Comparison of ENCODE assay signal across 8 cellular contexts in the genomic region with DNA sequence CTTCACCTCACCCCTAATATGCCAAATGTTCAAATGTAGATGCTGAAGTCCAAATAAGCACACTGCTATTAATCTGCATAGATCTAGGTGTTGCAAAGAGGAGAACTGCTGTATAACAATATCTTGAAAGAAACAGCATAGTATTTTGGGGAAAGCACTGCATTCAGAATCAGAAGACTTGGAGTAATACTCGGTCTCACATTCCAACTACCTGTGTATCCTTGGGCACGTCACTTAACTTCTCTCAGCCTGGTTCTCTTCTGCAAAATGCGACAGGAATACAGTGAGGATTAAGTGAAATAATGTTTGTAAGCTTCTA. TPM values are rescaled to one million over a fixed set of nuclear protein-coding genes. Genes with fewer than 3 reads are reported as not detected.
DNase-seq lines count a peak whose midpoint lies in the region; ATAC-seq and TF ChIP-seq lines count a peak whose summit lies in the region.

No MANE protein-coding gene starts in this region.

- peak overlapping the region; percentile 89 for H3K4me2 ChIP-seq in OCI-LY7 (ENCODE audit: low read length)

- H2AFZ ChIP-seq in ACC112 (ENCODE audit: low read length, unreplicated experiment) (peak overlapping the region; percentile 70), OCI-LY7 (ENCODE audit: low read length) (peak overlapping the region; percentile 99)

- H3K9me2 ChIP-seq in OCI-LY7 (ENCODE audit: insufficient read depth, low read length) = no peaks in the 10 kb centered on the region

- H3K4me1 ChIP-seq in ACC112 (ENCODE audit: control insufficient read depth, insufficient read depth, low read length, unreplicated experiment) (peaks cover 6% of the 10 kb centered on the region), OCI-LY7 (ENCODE audit: insufficient read depth, low read length, poor library complexity, severe bottlenecking) (peaks cover 19% of the 10 kb centered on the region), esophagus squamous epithelium (peaks cover 5 to 23% (median 12%) of the 10 kb centered on the region in 3 donors), sigmoid colon (peaks cover 0 to 21% (median 13%) of the 10 kb centered on the region in 4 donors)

- H3K9me3 ChIP-seq in OCI-LY7 (ENCODE audit: low read length) = no peaks in the 10 kb centered on the region
- H3K9me3 ChIP-seq in esophagus squamous epithelium = no peaks in the 10 kb centered on the region
- no peaks in the 10 kb centered on the region for H3K9me3 ChIP-seq in sigmoid colon

- DNase-seq in OCI-LY7 (ENCODE audit: low spot score) (no peak), esophagus squamous epithelium (lab: John Stamatoyannopoulos, UW) (no peak), sigmoid colon (no peak), NCI-H526 treated with DMSO at 0.1 percent for 48 hours (lab: John Stamatoyannopoulos, UW) (no peak), ureter (ENCODE audit: low spot score) (no peak), globus pallidus (ENCODE audit: low spot score) (no peak)

- no peaks in the 10 kb centered on the region for H4K20me1 ChIP-seq in OCI-LY7 (ENCODE audit: insufficient read depth, low read length)

- H3K79me2 ChIP-seq in ACC112 (ENCODE audit: control insufficient read depth, insufficient read depth, low read length, unreplicated experiment) (peaks cover 35% of the 10 kb centered on the region), OCI-LY7 (ENCODE audit: insufficient read depth, low read depth, low read length) (peaks cover 40% of the 10 kb centered on the region)

- H3K36me3 ChIP-seq in ACC112 (ENCODE audit: insufficient read depth, low read length) (no peaks in the 10 kb centered on the region), OCI-LY7 (ENCODE audit: insufficient read depth, low read length) (peaks cover 27% of the 10 kb centered on the region), esophagus squamous epithelium (peaks cover 0 to 4% (median 0%) of the 10 kb centered on the region in 3 donors), sigmoid colon (no peaks in the 10 kb centered on the region)

- ATAC-seq in GM21390 (IDR thresholded peaks at IDR 0.05; ENCODE audit: unreplicated experiment) = peak; percentile 16

- POLR2A ChIA-PET in OCI-LY7 (lab: Charles Lee) = interaction anchor here (0.5 to 1.6 kb wide), 3 partner anchors 43 to 1441 kb away, joined by 3 to 4 read pairs (median 3); a partner anchor contains a TSS

- WGBS in esophagus squamous epithelium, 2 donors = 2 to 10% methylated on average over 3 of the region's 3 CpGs
- 0 to 3% methylated on average over 3 of the region's 3 CpGs for WGBS in sigmoid colon, 2 donors

- no TSS peak for BruUV-seq in OCI-LY7 (replicated peaks; lab: Mats Ljungman, UMichigan)

- TF ChIP-seq CTCF in OCI-LY7 (conservative IDR thresholded peaks at IDR 0.05; ENCODE audit: low read length) (no peak), esophagus squamous epithelium (IDR thresholded peaks at IDR 0.05) (no peak), sigmoid colon (IDR thresholded peaks at IDR 0.05) (no peak)

- H3K4me3 ChIP-seq in ACC112 (ENCODE audit: low read depth, low read length) = peak overlapping the region; percentile 88
- H3K4me3 ChIP-seq in OCI-LY7 (ENCODE audit: low read depth, low read length, poor library complexity, severe bottlenecking) = peak overlapping the region; percentile 87
- H3K4me3 ChIP-seq in esophagus squamous epithelium = peak overlapping the region; percentile 63 to 92 (median 80)
- H3K4me3 ChIP-seq in sigmoid colon = peak overlapping the region; percentile 57 to 95 (median 76)

- H3K27me3 ChIP-seq in ACC112 (ENCODE audit: insufficient read depth, low read length) = no peaks in the 10 kb centered on the region
- H3K27me3 ChIP-seq in esophagus squamous epithelium = no peaks in the 10 kb centered on the region
- no peaks in the 10 kb centered on the region for H3K27me3 ChIP-seq in sigmoid colon

- CTCF ChIA-PET in OCI-LY7 (lab: Charles Lee; ENCODE audit: unreplicated experiment) = no interaction called here

- intact Hi-C loops in OCI-LY7 (cut with micrococcal nuclease; ENCODE audit: unreplicated experiment) = loop anchor here (5.0 kb wide), 1 partner anchor 75 kb away; no protein-coding TSS in a partner anchor
- intact Hi-C loops in esophagus squamous epithelium (cut with DNase I) = no loop called here
- intact Hi-C loops in sigmoid colon (cut with DNase I) = loop anchor here (5.0 kb wide), 1 partner anchor 40 kb away; a partner anchor contains a TSS

- H3K27ac ChIP-seq in ACC112 (ENCODE audit: low read depth, low read length) (no peak overlapping the region), OCI-LY7 (ENCODE audit: low read depth, low read length, poor library complexity, severe bottlenecking) (peak overlapping the region; percentile 73), esophagus squamous epithelium (peak overlapping the region; percentile 90 to 97 (median 95)), sigmoid colon (peak overlapping the region; percentile 88 to 97 (median 96))

- TF ChIP-seq POLR2A in esophagus squamous epithelium (IDR thresholded peaks at IDR 0.05) = no peak
- no peak for TF ChIP-seq POLR2A in sigmoid colon (IDR thresholded peaks at IDR 0.05)

- no peak for TF ChIP-seq EP300 in sigmoid colon (IDR thresholded peaks at IDR 0.05)

RNA-seq across cellular contexts. Expression of a gene that starts 0.3 kb away (rescaled TPM):
- total RNA-seq in OCI-LY7 (2014; rRNA removed; shearing (Covaris generic)) = 25.0 and 25.2 TPM in 2 replicates
- total RNA-seq in OCI-LY7 (2022) (46.9 and 50.2 TPM in 2 replicates), esophagus squamous epithelium (10 to 100 TPM; 10.2 to 20.1 (median 13.5) TPM), sigmoid colon (10 to 100 TPM; 14.8 to 20.9 (median 16.9) TPM), ureter (21.9 TPM)
- polyA plus RNA-seq in sigmoid colon = 10 to 100 TPM in 2 of 3 donors, 1 to 10 TPM in 1; 9.7 to 11.8 (median 10.8) TPM

RNA-seq across cellular contexts. Expression of a gene that starts 42.7 kb away (rescaled TPM):
- total RNA-seq in OCI-LY7 (2014; rRNA removed; shearing (Covaris generic)) = 14.6 and 22.7 TPM in 2 replicates
- total RNA-seq in OCI-LY7 (2022) = 24.4 and 30.6 TPM in 2 replicates
- 100 to 1,000 TPM in 2 of 4 donors, 10 to 100 TPM in 2; 72.1 to 145 (median 106) TPM for total RNA-seq in esophagus squamous epithelium
- total RNA-seq in sigmoid colon = 10 to 100 TPM; 32.5 to 66.5 (median 48.5) TPM
- 10 to 100 TPM; 48.6 to 56.7 (median 53.2) TPM for polyA plus RNA-seq in sigmoid colon
- 36.9 TPM for total RNA-seq in ureter
